ENCODE assay signal across 24 cellular contexts in the genomic region with DNA sequence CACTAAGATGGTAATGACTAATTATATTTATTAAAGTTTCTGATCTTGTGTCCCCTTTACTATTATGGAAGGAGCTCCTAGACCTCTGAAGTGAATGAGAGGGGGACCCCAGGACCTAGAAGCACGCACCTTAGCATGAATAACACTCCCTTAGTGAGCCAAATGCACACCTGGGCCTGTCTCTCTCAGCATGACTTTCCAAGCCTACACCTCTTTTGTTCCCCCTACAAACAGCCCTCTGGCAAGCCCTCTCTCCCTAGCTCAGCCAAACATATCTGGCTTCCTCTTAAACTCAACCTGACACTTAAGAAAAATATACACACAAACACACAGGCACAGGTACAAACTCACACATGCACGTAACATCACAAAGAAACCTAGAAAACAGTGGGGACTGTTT.
"Had no signal": no experiment of that assay in that cellular context is flagged by ENCODE, and none has a peak within 500 bp of the region (broad histone marks: within the 10 kb centered on the region; RNA-seq: fewer than 3 reads in every experiment).

No MANE protein-coding gene starts in this region.

- H3K4me1 Mint-ChIP-seq: T-cell had no signal

- H3K4me3 Mint-ChIP-seq: T-cell; T-helper 1 cell treated with Interleukin-12 subunit alpha and Interleukin-12 subunit beta and Interleukin-4 antibody, amounts not matched to agents 30 μg/mL and 1 μg/mL, for 36 hours had no signal

- H3K36me3 ChIP-seq: SJSA1 had no signal

- DNase-seq: KBM-7, MV-4-11, NCI-H1048, NCI-H1105, NCI-H1417, NCI-H1436 treated with DMSO at 0.1 percent for 48 hours, NCI-H1694, NCI-H187 treated with DMSO at 0.1 percent for 48 hours, NCI-H2029 treated with DMSO at 0.1 percent for 48 hours, NCI-H2107, NCI-H2171 treated with DMSO at 0.1 percent for 48 hours, NCI-H226, NCI-H446, NCI-H510A, NCI-H524 treated with DMSO at 0.1 percent for 48 hours, NCI-H82, Right ventricle myocardium superior, RPMI8226, SIG-M5, SW 1271, T-cell had no signal

- H3K4me3 ChIP-seq: SJSA1, SK-N-MC had no signal

- H3K36me3 Mint-ChIP-seq: T-cell had no signal

- H3K4me1 ChIP-seq: SJSA1 had no signal

- H3K27ac ChIP-seq: SJSA1, SK-N-MC had no signal

- H3K27ac Mint-ChIP-seq: T-cell; T-helper 1 cell treated with Interleukin-12 subunit alpha and Interleukin-12 subunit beta and Interleukin-4 antibody, amounts not matched to agents 30 μg/mL and 1 μg/mL, for 36 hours had no signal

- H3K9me3 ChIP-seq: SJSA1 had no signal

- ATAC-seq: T-cell had no signal

- H3K9me3 Mint-ChIP-seq: T-cell; T-helper 1 cell treated with Interleukin-12 subunit alpha and Interleukin-12 subunit beta and Interleukin-4 antibody, amounts not matched to agents 30 μg/mL and 1 μg/mL, for 36 hours had no signal
